In genomic region chr7:19294629-19295028, GRCh38 we compare ENCODE assay signal across 18 cellular contexts.
DNase-seq lines count a peak whose midpoint lies in the region; ATAC-seq and TF ChIP-seq lines count a peak whose summit lies in the region.
"Had no signal": no experiment of that assay in that cellular context is flagged by ENCODE, and none has a peak within 500 bp of the region (broad histone marks: within the 10 kb centered on the region; RNA-seq: fewer than 3 reads in every experiment).

No MANE protein-coding gene starts in this region.

- no peak for TF ChIP-seq CTCF in A673 (conservative IDR thresholded peaks at IDR 0.05; ENCODE audit: low read depth, low read length)
- no peak for TF ChIP-seq CTCF in HEK293 (tag by site-specific recombination; IDR thresholded peaks at IDR 0.05)
- no peak for TF ChIP-seq CTCF in RWPE2 (IDR thresholded peaks at IDR 0.05; ENCODE audit: poor library complexity, severe bottlenecking)
- no peak for TF ChIP-seq CTCF in foreskin fibroblast (IDR thresholded peaks at IDR 0.05; ENCODE audit: low read depth, low read length)

- no peaks in the 10 kb centered on the region for H3K27me3 Mint-ChIP-seq in activated naive CD8-positive, alpha-beta T cell treated with anti-CD3 and anti-CD28 coated beads, Interleukin-2, amount 50 U/mL, for 24 hours
- H3K27me3 Mint-ChIP-seq: stimulated activated naive CD8-positive, alpha-beta T cell treated with anti-CD3 and anti-CD28 coated beads, Interleukin-15, amount 100 ng/mL, for 72 hours had no signal

- no peaks in the 10 kb centered on the region for H3K27me3 ChIP-seq in A673 (replicated peaks; ENCODE audit: insufficient read depth, low read depth, low read length, poor library complexity)
- no peaks in the 10 kb centered on the region for H3K27me3 ChIP-seq in RWPE2 (ENCODE audit: insufficient read depth, poor library complexity, severe bottlenecking)
- H3K27me3 ChIP-seq: esophagus muscularis mucosa had no signal

- no peaks in the 10 kb centered on the region for H3K9me3 ChIP-seq in A673 (ENCODE audit: low read depth, low read length, poor library complexity, severe bottlenecking)
- H3K9me3 ChIP-seq in HEK293 (ENCODE audit: control insufficient read depth, insufficient read depth, low read depth, low read length), result no peaks in the 10 kb centered on the region
- H3K9me3 ChIP-seq in RWPE2 (ENCODE audit: severe bottlenecking), result no peaks in the 10 kb centered on the region
- H3K9me3 ChIP-seq: esophagus muscularis mucosa had no signal

- no peaks in the 10 kb centered on the region for H3K4me1 ChIP-seq in A673 (ENCODE audit: insufficient read depth, low read length, poor library complexity, severe bottlenecking)
- peaks cover 10% of the 10 kb centered on the region for H3K4me1 ChIP-seq in HEK293 (ENCODE audit: control insufficient read depth, insufficient read depth, low read length)
- peaks cover 4% of the 10 kb centered on the region for H3K4me1 ChIP-seq in RWPE2 (ENCODE audit: insufficient read depth, poor library complexity, severe bottlenecking)
- H3K4me1 ChIP-seq: esophagus muscularis mucosa had no signal

- DNase-seq in A673 (ENCODE audit: low spot score) (peak; percentile 3), RWPE2 (ENCODE audit: low spot score) (no peak), foreskin fibroblast (peak; percentile 79 to 85)
- DNase-seq in stimulated activated effector memory CD8-positive, alpha-beta T cell treated with anti-CD3 and anti-CD28 coated beads, Interleukin-12 subunit alpha, Interleukin-12 subunit beta, amount 100 ng/mL, for 72 hours (ENCODE audit: low spot score in 2 of 2), result no peak
- no peak for DNase-seq in activated naive CD8-positive, alpha-beta T cell treated with anti-CD3 and anti-CD28 coated beads, Interleukin-2, amount 50 U/mL, for 24 hours
- DNase-seq: activated CD8-positive, alpha-beta T cell treated with anti-CD3 and anti-CD28 coated beads, Interleukin-2, amount 10 ng/mL, durations not matched to agents 7 days and 5 days; CD8-positive, alpha-beta T cell; hippocampal formation; Karpas-422; NCI-H1436; retina; Right ventricle myocardium superior; stimulated activated naive CD8-positive, alpha-beta T cell treated with anti-CD3 and anti-CD28 coated beads, Interleukin-15, amount 100 ng/mL, for 72 hours had no signal

- H3K27ac ChIP-seq in A673 (ENCODE audit: low read depth, low read length, poor library complexity, severe bottlenecking) (no peak overlapping the region), HEK293 (ENCODE audit: extremely low read depth, low read depth, low read length) (no peak overlapping the region), RWPE2 (ENCODE audit: poor library complexity, severe bottlenecking) (no peak overlapping the region)
- H3K27ac ChIP-seq: esophagus muscularis mucosa, HL-60 had no signal

- intact Hi-C loops in A673 (cut with micrococcal nuclease; ENCODE audit: unreplicated experiment), result no loop called here

- H3K4me3 ChIP-seq in A673 (ENCODE audit: low read depth, low read length, poor library complexity, severe bottlenecking), result no peak overlapping the region
- no peak overlapping the region for H3K4me3 ChIP-seq in HEK293 (ENCODE audit: low read depth, low read length)
- no peak overlapping the region for H3K4me3 ChIP-seq in RWPE2 (ENCODE audit: severe bottlenecking)
- no peak overlapping the region for H3K4me3 ChIP-seq in foreskin fibroblast (ENCODE audit: low read depth in 1 of 2, low read length in 2 of 2)
- H3K4me3 ChIP-seq: esophagus muscularis mucosa had no signal

- peak; percentile 84 for ATAC-seq in RWPE2 (ENCODE audit: low read depth)
- no peak for ATAC-seq in GM19397 (IDR thresholded peaks at IDR 0.05; ENCODE audit: unreplicated experiment)
- no peak for ATAC-seq in GM18505 (IDR thresholded peaks at IDR 0.05; ENCODE audit: unreplicated experiment)
- ATAC-seq in stimulated activated effector memory CD8-positive, alpha-beta T cell treated with anti-CD3 and anti-CD28 coated beads, Interleukin-12 subunit alpha, Interleukin-12 subunit beta, amount 100 ng/mL, for 72 hours, result no peak
- ATAC-seq in activated naive CD8-positive, alpha-beta T cell treated with anti-CD3 and anti-CD28 coated beads, Interleukin-2, amount 50 U/mL, for 24 hours, result no peak
- ATAC-seq: activated CD8-positive, alpha-beta T cell treated with anti-CD3 and anti-CD28 coated beads, Interleukin-2, amount 10 ng/mL, durations not matched to agents 7 days and 5 days; CD8-positive, alpha-beta T cell; stimulated activated naive CD8-positive, alpha-beta T cell treated with anti-CD3 and anti-CD28 coated beads, Interleukin-15, amount 100 ng/mL, for 72 hours had no signal

- CTCF ChIA-PET in A673 (lab: Charles Lee) (no interaction called here), HEK293 (lab: Yijun Ruan, JAX) (interaction anchor here (0.6 kb wide), 1 partner anchor 12 kb away, joined by 3 read pairs; no protein-coding TSS in a partner anchor)

- H3K27ac Mint-ChIP-seq in stimulated activated effector memory CD8-positive, alpha-beta T cell treated with anti-CD3 and anti-CD28 coated beads, Interleukin-12 subunit alpha, Interleukin-12 subunit beta, amount 100 ng/mL, for 72 hours, result no peak overlapping the region
- no peak overlapping the region for H3K27ac Mint-ChIP-seq in activated naive CD8-positive, alpha-beta T cell treated with anti-CD3 and anti-CD28 coated beads, Interleukin-2, amount 50 U/mL, for 24 hours
- H3K27ac Mint-ChIP-seq: activated CD8-positive, alpha-beta T cell treated with anti-CD3 and anti-CD28 coated beads, Interleukin-2, amount 10 ng/mL, durations not matched to agents 7 days and 5 days; CD8-positive, alpha-beta T cell; stimulated activated naive CD8-positive, alpha-beta T cell treated with anti-CD3 and anti-CD28 coated beads, Interleukin-15, amount 100 ng/mL, for 72 hours had no signal

- POLR2A ChIA-PET in A673 (lab: Charles Lee; ENCODE audit: low non-redundant PET), result no interaction called here
- POLR2A ChIA-PET in HEK293 (lab: Yijun Ruan, JAX), result no interaction called here

- no TSS peak for BruUV-seq in A673 (replicated peaks; lab: Mats Ljungman, UMichigan)

- H3K4me1 Mint-ChIP-seq in stimulated activated effector memory CD8-positive, alpha-beta T cell treated with anti-CD3 and anti-CD28 coated beads, Interleukin-12 subunit alpha, Interleukin-12 subunit beta, amount 100 ng/mL, for 72 hours, result no peaks in the 10 kb centered on the region
- no peaks in the 10 kb centered on the region for H3K4me1 Mint-ChIP-seq in activated naive CD8-positive, alpha-beta T cell treated with anti-CD3 and anti-CD28 coated beads, Interleukin-2, amount 50 U/mL, for 24 hours
- H3K4me1 Mint-ChIP-seq: stimulated activated naive CD8-positive, alpha-beta T cell treated with anti-CD3 and anti-CD28 coated beads, Interleukin-15, amount 100 ng/mL, for 72 hours had no signal

- H3K9me3 Mint-ChIP-seq in stimulated activated effector memory CD8-positive, alpha-beta T cell treated with anti-CD3 and anti-CD28 coated beads, Interleukin-12 subunit alpha, Interleukin-12 subunit beta, amount 100 ng/mL, for 72 hours, result peaks cover 14% of the 10 kb centered on the region
- H3K9me3 Mint-ChIP-seq in activated naive CD8-positive, alpha-beta T cell treated with anti-CD3 and anti-CD28 coated beads, Interleukin-2, amount 50 U/mL, for 24 hours, result no peaks in the 10 kb centered on the region

- no peak overlapping the region for H3K4me3 Mint-ChIP-seq in stimulated activated effector memory CD8-positive, alpha-beta T cell treated with anti-CD3 and anti-CD28 coated beads, Interleukin-12 subunit alpha, Interleukin-12 subunit beta, amount 100 ng/mL, for 72 hours
- H3K4me3 Mint-ChIP-seq in activated naive CD8-positive, alpha-beta T cell treated with anti-CD3 and anti-CD28 coated beads, Interleukin-2, amount 50 U/mL, for 24 hours, result no peak overlapping the region
- H3K4me3 Mint-ChIP-seq: activated CD8-positive, alpha-beta T cell treated with anti-CD3 and anti-CD28 coated beads, Interleukin-2, amount 10 ng/mL, durations not matched to agents 7 days and 5 days; CD8-positive, alpha-beta T cell; stimulated activated naive CD8-positive, alpha-beta T cell treated with anti-CD3 and anti-CD28 coated beads, Interleukin-15, amount 100 ng/mL, for 72 hours had no signal

- H3K36me3 ChIP-seq in A673 (ENCODE audit: insufficient read depth, low read length, poor library complexity, severe bottlenecking) (no peaks in the 10 kb centered on the region), HEK293 (ENCODE audit: control insufficient read depth in 2 of 2, insufficient read depth in 1 of 2, low read length in 2 of 2) (no peaks in the 10 kb centered on the region), RWPE2 (ENCODE audit: low read depth) (no peaks in the 10 kb centered on the region)
- H3K36me3 ChIP-seq: esophagus muscularis mucosa had no signal

- H3K36me3 Mint-ChIP-seq in stimulated activated effector memory CD8-positive, alpha-beta T cell treated with anti-CD3 and anti-CD28 coated beads, Interleukin-12 subunit alpha, Interleukin-12 subunit beta, amount 100 ng/mL, for 72 hours, result no peaks in the 10 kb centered on the region
- no peaks in the 10 kb centered on the region for H3K36me3 Mint-ChIP-seq in activated naive CD8-positive, alpha-beta T cell treated with anti-CD3 and anti-CD28 coated beads, Interleukin-2, amount 50 U/mL, for 24 hours (ENCODE audit: low read depth)
- H3K36me3 Mint-ChIP-seq: CD8-positive, alpha-beta T cell had no signal

- TF ChIP-seq POLR2A in GM18505 (IDR thresholded peaks at IDR 0.05; ENCODE audit: borderline replicate concordance, extremely low read depth, insufficient read depth, insufficient read length), result no peak

TF ChIP-seq in HEK293, 187 proteins besides CTCF, POLR2A, EP300 and RAD21 (continues in another document):
- TF ChIP-seq ZNF37A (tag by site-specific recombination; IDR thresholded peaks at IDR 0.05) (no peak), ZNF837 (tag by site-specific recombination; IDR thresholded peaks at IDR 0.05) (no peak), ZNF19 (tag by site-specific recombination; IDR thresholded peaks at IDR 0.05; ENCODE audit: low read depth) (no peak), ZNF514 (tag by site-specific recombination; IDR thresholded peaks at IDR 0.05) (no peak), ZBTB8A (tag by site-specific recombination; IDR thresholded peaks at IDR 0.05) (no peak), KLF10 (tag by site-specific recombination; IDR thresholded peaks at IDR 0.05) (no peak), FEZF1 (tag by site-specific recombination; IDR thresholded peaks at IDR 0.05) (peak; percentile 43; the same call in 1 of the 2 replicates), HOXC10 (CRISPR knock-in tag; IDR thresholded peaks at IDR 0.05) (no peak), ZNF707 (tag by site-specific recombination; IDR thresholded peaks at IDR 0.05) (no peak)

Comparison
In these comparisons a context has a peak if more than half of its experiments do, and no peak if none do; other contexts are left out.
1. DNase-seq: peak in A673 (single experiment) and foreskin fibroblast (2 of 2); none in RWPE2 (single experiment), stimulated activated effector memory CD8-positive, alpha-beta T cell treated with anti-CD3 and anti-CD28 coated beads, Interleukin-12 subunit alpha, Interleukin-12 subunit beta, amount 100 ng/mL, for 72 hours (0 of 2) and activated naive CD8-positive, alpha-beta T cell treated with anti-CD3 and anti-CD28 coated beads, Interleukin-2, amount 50 U/mL, for 24 hours (single experiment).